ENCODE assay signal across 1 cellular context in the genomic region with DNA sequence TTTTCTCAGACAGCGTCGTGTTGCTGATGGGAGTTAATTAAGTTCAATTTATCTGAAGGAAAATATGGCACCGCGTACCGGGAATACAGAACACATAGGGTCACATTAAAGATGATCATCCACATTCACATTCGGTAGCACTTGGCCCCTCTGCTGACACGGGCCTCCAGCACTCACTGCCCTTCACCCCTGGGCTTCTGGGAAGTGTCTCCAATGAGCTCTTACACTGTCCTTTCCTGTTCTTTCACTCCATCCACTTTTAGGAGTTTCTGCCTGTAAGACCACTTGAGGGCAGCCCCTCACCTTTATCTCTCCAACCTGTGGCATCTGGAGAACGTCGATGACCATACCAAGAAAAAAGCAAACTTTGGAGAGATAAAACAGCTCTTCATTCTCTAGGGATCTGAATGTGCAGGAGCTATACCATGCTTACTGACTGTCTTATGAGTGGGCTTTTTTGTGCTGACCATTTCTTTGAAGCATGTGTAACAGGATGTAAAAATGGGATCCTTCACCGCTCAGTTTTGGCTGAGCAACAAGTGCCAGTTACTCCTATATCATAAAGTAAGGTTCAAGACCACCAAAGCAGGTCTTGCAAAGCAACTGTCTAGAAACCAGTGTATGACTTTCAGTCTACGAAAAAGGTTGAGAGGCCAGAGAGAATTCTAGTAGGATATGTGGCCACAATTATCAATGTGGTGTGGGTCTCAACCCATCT.
TF ChIP-seq lines count a peak whose summit lies in the region.

No MANE protein-coding gene starts in this region.

TF ChIP-seq in endothelial cell of umbilical vein, 7 proteins besides CTCF, POLR2A, EP300 and RAD21 (continued from another document):
- no peak for TF ChIP-seq EZH2 (IDR thresholded peaks at IDR 0.05; ENCODE audit: borderline replicate concordance, low read depth, low read length, severe bottlenecking)
- no peak for TF ChIP-seq FOS (IDR thresholded peaks at IDR 0.05; ENCODE audit: borderline replicate concordance, insufficient read depth, low read length)
